In the genomic region with DNA sequence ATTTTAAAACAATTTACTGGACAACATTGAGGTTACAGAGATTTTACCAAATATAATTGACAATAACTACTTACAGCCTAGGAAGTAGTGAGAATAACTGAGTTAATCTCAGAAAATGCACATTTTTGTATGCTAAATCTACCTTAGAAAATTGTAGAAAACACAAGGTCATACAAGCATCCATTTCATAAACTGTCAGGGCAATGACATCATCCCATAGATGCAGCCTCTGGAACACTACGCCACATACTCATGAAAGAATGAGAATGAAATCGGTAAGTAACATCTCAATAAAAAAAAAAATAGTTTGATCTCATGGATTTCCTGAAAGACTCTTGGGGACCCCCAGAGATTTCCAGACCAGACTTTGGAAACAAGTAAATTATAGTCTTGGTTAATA, we compare ENCODE assay signal across 7 cellular contexts. TPM values are rescaled to one million over a fixed set of nuclear protein-coding genes. Genes with fewer than 3 reads are reported as not detected.
"Had no signal": no experiment of that assay in that cellular context is flagged by ENCODE, and none has a peak within 500 bp of the region (broad histone marks: within the 10 kb centered on the region; RNA-seq: fewer than 3 reads in every experiment).

No MANE protein-coding gene starts in this region.

- H3K4me3 ChIP-seq: GM12878 had no signal

- ATAC-seq: GM12878 had no signal

- FAIRE-seq: G401.6, GM12878, GM12891, GM12892, GM18507, GM19239 had no signal

- DNase-seq: GDM1 had no signal

RNA-seq across cellular contexts. Expression of a gene that starts 28.9 kb away (rescaled TPM):
- total RNA-seq: GM12878 had no signal
- polyA plus RNA-seq: GM12878 had no signal
